ENCODE assay signal across 1 cellular context in genomic region chr16:80627108-80627507, GRCh38.
A peak's percentile ranks its signal among the peaks of the same experiment; 100 is the strongest.
TF ChIP-seq lines count a peak whose summit lies in the region.

No MANE protein-coding gene starts in this region.

TF ChIP-seq in GM12878, 131 proteins besides CTCF, POLR2A, EP300 and RAD21 (continued from another document):
- TF ChIP-seq, protein P1, sequence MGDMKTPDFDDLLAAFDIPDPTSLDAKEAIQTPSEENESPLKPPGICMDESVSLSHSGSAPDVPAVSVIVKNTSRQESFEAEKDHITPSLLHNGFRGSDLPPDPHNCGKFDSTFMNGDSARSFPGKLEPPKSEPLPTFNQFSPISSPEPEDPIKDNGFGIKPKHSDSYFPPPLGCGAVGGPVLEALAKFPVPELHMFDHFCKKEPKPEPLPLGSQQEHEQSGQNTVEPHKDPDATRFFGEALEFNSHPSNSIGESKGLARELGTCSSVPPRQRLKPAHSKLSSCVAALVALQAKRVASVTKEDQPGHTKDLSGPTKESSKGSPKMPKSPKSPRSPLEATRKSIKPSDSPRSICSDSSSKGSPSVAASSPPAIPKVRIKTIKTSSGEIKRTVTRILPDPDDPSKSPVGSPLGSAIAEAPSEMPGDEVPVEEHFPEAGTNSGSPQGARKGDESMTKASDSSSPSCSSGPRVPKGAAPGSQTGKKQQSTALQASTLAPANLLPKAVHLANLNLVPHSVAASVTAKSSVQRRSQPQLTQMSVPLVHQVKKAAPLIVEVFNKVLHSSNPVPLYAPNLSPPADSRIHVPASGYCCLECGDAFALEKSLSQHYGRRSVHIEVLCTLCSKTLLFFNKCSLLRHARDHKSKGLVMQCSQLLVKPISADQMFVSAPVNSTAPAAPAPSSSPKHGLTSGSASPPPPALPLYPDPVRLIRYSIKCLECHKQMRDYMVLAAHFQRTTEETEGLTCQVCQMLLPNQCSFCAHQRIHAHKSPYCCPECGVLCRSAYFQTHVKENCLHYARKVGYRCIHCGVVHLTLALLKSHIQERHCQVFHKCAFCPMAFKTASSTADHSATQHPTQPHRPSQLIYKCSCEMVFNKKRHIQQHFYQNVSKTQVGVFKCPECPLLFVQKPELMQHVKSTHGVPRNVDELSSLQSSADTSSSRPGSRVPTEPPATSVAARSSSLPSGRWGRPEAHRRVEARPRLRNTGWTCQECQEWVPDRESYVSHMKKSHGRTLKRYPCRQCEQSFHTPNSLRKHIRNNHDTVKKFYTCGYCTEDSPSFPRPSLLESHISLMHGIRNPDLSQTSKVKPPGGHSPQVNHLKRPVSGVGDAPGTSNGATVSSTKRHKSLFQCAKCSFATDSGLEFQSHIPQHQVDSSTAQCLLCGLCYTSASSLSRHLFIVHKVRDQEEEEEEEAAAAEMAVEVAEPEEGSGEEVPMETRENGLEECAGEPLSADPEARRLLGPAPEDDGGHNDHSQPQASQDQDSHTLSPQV (IDR thresholded peaks at IDR 0.05): no peak
- TF ChIP-seq MXI1 (IDR thresholded peaks at IDR 0.05; ENCODE audit: low read depth, low read length): no peak
- TF ChIP-seq, protein P2, sequence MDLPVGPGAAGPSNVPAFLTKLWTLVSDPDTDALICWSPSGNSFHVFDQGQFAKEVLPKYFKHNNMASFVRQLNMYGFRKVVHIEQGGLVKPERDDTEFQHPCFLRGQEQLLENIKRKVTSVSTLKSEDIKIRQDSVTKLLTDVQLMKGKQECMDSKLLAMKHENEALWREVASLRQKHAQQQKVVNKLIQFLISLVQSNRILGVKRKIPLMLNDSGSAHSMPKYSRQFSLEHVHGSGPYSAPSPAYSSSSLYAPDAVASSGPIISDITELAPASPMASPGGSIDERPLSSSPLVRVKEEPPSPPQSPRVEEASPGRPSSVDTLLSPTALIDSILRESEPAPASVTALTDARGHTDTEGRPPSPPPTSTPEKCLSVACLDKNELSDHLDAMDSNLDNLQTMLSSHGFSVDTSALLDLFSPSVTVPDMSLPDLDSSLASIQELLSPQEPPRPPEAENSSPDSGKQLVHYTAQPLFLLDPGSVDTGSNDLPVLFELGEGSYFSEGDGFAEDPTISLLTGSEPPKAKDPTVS (IDR thresholded peaks at IDR 0.05; ENCODE audit: low read depth, low read length): no peak
- no peak for TF ChIP-seq RBBP5 (conservative IDR thresholded peaks at IDR 0.05)
- TF ChIP-seq IRF4 (IDR thresholded peaks at IDR 0.05; ENCODE audit: low read depth, low read length): 0 out of 2 replicates have a peak, but pooled peaks have one; percentile 52
- TF ChIP-seq, protein P3, sequence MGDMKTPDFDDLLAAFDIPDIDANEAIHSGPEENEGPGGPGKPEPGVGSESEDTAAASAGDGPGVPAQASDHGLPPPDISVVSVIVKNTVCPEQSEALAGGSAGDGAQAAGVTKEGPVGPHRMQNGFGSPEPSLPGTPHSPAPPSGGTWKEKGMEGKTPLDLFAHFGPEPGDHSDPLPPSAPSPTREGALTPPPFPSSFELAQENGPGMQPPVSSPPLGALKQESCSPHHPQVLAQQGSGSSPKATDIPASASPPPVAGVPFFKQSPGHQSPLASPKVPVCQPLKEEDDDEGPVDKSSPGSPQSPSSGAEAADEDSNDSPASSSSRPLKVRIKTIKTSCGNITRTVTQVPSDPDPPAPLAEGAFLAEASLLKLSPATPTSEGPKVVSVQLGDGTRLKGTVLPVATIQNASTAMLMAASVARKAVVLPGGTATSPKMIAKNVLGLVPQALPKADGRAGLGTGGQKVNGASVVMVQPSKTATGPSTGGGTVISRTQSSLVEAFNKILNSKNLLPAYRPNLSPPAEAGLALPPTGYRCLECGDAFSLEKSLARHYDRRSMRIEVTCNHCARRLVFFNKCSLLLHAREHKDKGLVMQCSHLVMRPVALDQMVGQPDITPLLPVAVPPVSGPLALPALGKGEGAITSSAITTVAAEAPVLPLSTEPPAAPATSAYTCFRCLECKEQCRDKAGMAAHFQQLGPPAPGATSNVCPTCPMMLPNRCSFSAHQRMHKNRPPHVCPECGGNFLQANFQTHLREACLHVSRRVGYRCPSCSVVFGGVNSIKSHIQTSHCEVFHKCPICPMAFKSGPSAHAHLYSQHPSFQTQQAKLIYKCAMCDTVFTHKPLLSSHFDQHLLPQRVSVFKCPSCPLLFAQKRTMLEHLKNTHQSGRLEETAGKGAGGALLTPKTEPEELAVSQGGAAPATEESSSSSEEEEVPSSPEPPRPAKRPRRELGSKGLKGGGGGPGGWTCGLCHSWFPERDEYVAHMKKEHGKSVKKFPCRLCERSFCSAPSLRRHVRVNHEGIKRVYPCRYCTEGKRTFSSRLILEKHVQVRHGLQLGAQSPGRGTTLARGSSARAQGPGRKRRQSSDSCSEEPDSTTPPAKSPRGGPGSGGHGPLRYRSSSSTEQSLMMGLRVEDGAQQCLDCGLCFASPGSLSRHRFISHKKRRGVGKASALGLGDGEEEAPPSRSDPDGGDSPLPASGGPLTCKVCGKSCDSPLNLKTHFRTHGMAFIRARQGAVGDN (IDR thresholded peaks at IDR 0.05): no peak
- no peak for TF ChIP-seq TCF7 (IDR thresholded peaks at IDR 0.05; ENCODE audit: borderline replicate concordance)
- TF ChIP-seq MAX (IDR thresholded peaks at IDR 0.05; ENCODE audit: low read depth, low read length): no peak
- TF ChIP-seq MEF2A (IDR thresholded peaks at IDR 0.05; ENCODE audit: insufficient read depth, low read depth, low read length): peak; percentile 94
- no peak for TF ChIP-seq RCOR1 (conservative IDR thresholded peaks at IDR 0.05; ENCODE audit: low read depth, low read length)
- no peak for TF ChIP-seq BMI1 (IDR thresholded peaks at IDR 0.05; ENCODE audit: borderline replicate concordance)
- TF ChIP-seq FOXM1 (IDR thresholded peaks at IDR 0.05; ENCODE audit: low read depth, low read length): 0 out of 2 replicates have a peak, but pooled peaks have one; percentile 28
- TF ChIP-seq SUPT20H (IDR thresholded peaks at IDR 0.05; ENCODE audit: borderline replicate concordance, control insufficient read depth, low read depth, low read length): no peak
- no peak for TF ChIP-seq ASH2L (IDR thresholded peaks at IDR 0.05; ENCODE audit: borderline replicate concordance, low read depth)
- TF ChIP-seq SRF (IDR thresholded peaks at IDR 0.05; ENCODE audit: low read depth in 2 of 2, low read length in 2 of 2): no peak
- no peak for TF ChIP-seq SREBF1 (IDR thresholded peaks at IDR 0.05; ENCODE audit: low read length)
- TF ChIP-seq SMAD1 (IDR thresholded peaks at IDR 0.05; ENCODE audit: low read depth, partially characterized antibody): no peak
- TF ChIP-seq, protein P4, sequence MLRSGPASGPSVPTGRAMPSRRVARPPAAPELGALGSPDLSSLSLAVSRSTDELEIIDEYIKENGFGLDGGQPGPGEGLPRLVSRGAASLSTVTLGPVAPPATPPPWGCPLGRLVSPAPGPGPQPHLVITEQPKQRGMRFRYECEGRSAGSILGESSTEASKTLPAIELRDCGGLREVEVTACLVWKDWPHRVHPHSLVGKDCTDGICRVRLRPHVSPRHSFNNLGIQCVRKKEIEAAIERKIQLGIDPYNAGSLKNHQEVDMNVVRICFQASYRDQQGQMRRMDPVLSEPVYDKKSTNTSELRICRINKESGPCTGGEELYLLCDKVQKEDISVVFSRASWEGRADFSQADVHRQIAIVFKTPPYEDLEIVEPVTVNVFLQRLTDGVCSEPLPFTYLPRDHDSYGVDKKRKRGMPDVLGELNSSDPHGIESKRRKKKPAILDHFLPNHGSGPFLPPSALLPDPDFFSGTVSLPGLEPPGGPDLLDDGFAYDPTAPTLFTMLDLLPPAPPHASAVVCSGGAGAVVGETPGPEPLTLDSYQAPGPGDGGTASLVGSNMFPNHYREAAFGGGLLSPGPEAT (IDR thresholded peaks at IDR 0.05; ENCODE audit: low read depth): no peak
- TF ChIP-seq SREBF2 (IDR thresholded peaks at IDR 0.05; ENCODE audit: low read length): no peak
- TF ChIP-seq RELA (IDR thresholded peaks at IDR 0.05; ENCODE audit: borderline replicate concordance, partially characterized antibody): no peak
- no peak for TF ChIP-seq TCF3 (IDR thresholded peaks at IDR 0.05; ENCODE audit: borderline replicate concordance, insufficient read depth, low read depth, low read length)
- peak; percentile 23; the same call in 1 of the 2 replicates for TF ChIP-seq SPI1 (IDR thresholded peaks at IDR 0.05; ENCODE audit: borderline replicate concordance, insufficient read depth, low read depth, low read length)
- TF ChIP-seq ZBED1 (IDR thresholded peaks at IDR 0.05; ENCODE audit: borderline replicate concordance): 0 out of 2 replicates have a peak, but pooled peaks have one; percentile 42
- no peak for TF ChIP-seq CHD2 (IDR thresholded peaks at IDR 0.05; ENCODE audit: borderline replicate concordance, low read depth, low read length)
- 0 out of 2 replicates have a peak, but pooled peaks have one; percentile 20 for TF ChIP-seq CBX5 (IDR thresholded peaks at IDR 0.05; ENCODE audit: low read depth)
- TF ChIP-seq CREM (IDR thresholded peaks at IDR 0.05; ENCODE audit: low read depth): peak; percentile 58
- no peak for TF ChIP-seq SIX5 (IDR thresholded peaks at IDR 0.05; ENCODE audit: low read depth, low read length, severe bottlenecking)
